In genomic region chr2:112195167-112195766, GRCh38 we compare ENCODE assay signal across 15 cellular contexts.
"Had no signal": no experiment of that assay in that cellular context is flagged by ENCODE, and none has a peak within 500 bp of the region (broad histone marks: within the 10 kb centered on the region; RNA-seq: fewer than 3 reads in every experiment).

No MANE protein-coding gene starts in this region.

- H3K4me3 Mint-ChIP-seq: effector memory CD8-positive, alpha-beta T cell; naive thymus-derived CD8-positive, alpha-beta T cell had no signal

- ATAC-seq: activated T-helper 17 cell treated with anti-CD3 and anti-CD28 coated beads, Interleukin-2, amount 50 U/mL, for 72 hours; effector memory CD8-positive, alpha-beta T cell; mucosa of descending colon; naive thymus-derived CD8-positive, alpha-beta T cell; pancreas had no signal

- H3K27ac Mint-ChIP-seq: effector memory CD8-positive, alpha-beta T cell had no signal

- H3K9me3 ChIP-seq: ascending aorta, breast epithelium, mucosa of descending colon, pancreas, stomach, testis had no signal

- H3K27me3 ChIP-seq: ascending aorta, breast epithelium, pancreas, stomach, testis had no signal

- H3K27me3 Mint-ChIP-seq: activated T-helper 17 cell treated with anti-CD3 and anti-CD28 coated beads, Interleukin-2, amount 50 U/mL, for 72 hours; naive thymus-derived CD8-positive, alpha-beta T cell had no signal

- H3K9me3 Mint-ChIP-seq: activated T-helper 17 cell treated with anti-CD3 and anti-CD28 coated beads, Interleukin-2, amount 50 U/mL, for 72 hours; effector memory CD8-positive, alpha-beta T cell had no signal

- H3K36me3 ChIP-seq: ascending aorta, breast epithelium, pancreas, stomach had no signal

- H3K4me1 ChIP-seq: ascending aorta, breast epithelium, pancreas, stomach, testis had no signal

- H3K27ac ChIP-seq: ascending aorta, breast epithelium, pancreas, stomach, testis, VCaP had no signal

- H3K4me3 ChIP-seq: ascending aorta, breast epithelium, mucosa of descending colon, pancreas, stomach, testis had no signal

- DNase-seq: activated CD4-positive, alpha-beta T cell treated with anti-CD3 and anti-CD28 coated beads for 4 hours; activated naive CD4-positive, alpha-beta T cell treated with Interleukin-2 at 50 U/mL for 16 hours; dermis blood vessel endothelial cell; effector memory CD8-positive, alpha-beta T cell; erythroblast; mucosa of descending colon; naive thymus-derived CD8-positive, alpha-beta T cell; pancreas; stimulated activated CD4-positive, alpha-beta T cell treated with anti-CD3 and anti-CD28 coated beads, Interleukin-2, amount 100 ng/mL, for 24 hours; stomach; testis had no signal
